Comparison of ENCODE assay signal across 17 cellular contexts in the genomic region with DNA sequence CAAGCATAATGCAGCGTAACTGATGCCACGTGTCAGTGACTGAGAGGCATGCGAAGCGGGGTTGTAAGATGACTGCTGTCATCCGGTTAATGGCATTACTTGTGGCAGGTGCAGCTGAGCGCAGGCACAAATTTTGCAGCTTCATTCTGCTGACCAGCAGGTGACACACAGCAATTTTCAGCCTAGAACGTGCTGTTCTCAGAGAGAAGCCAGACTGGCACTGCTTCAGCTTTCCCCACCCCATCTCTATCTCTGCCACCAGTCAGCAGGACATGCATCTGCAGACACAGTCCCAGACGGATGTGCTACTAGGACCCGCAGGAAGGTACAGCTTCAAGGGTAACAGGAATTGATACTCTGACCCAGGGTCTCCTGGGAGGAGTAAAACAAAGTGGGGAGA.
"Had no signal": no experiment of that assay in that cellular context is flagged by ENCODE, and none has a peak within 500 bp of the region (broad histone marks: within the 10 kb centered on the region; RNA-seq: fewer than 3 reads in every experiment).

No MANE protein-coding gene starts in this region.

- H3K27me3 ChIP-seq: breast epithelium, heart right ventricle, transverse colon had no signal

- H3K27ac ChIP-seq: breast epithelium, epithelial cell of prostate, heart right ventricle, transverse colon had no signal

- ATAC-seq: activated T-helper 17 cell treated with anti-CD3 and anti-CD28 coated beads, Interleukin-2, amount 50 U/mL, for 72 hours; left cardiac atrium; naive thymus-derived CD8-positive, alpha-beta T cell; right cardiac atrium; stimulated activated naive CD8-positive, alpha-beta T cell treated with anti-CD3 and anti-CD28 coated beads, Interleukin-15, Interleukin-2, amounts not matched to agents 100 U/mL and 50 U/mL, for 24 hours had no signal

- DNase-seq: activated naive CD4-positive, alpha-beta T cell treated with Interleukin-2 at 50 U/mL for 16 hours; activated T-cell treated with anti-CD3 and anti-CD28 coated beads for 4 hours; aorta; dermis blood vessel endothelial cell; heart right ventricle; left cardiac atrium; naive thymus-derived CD8-positive, alpha-beta T cell; right cardiac atrium; stimulated activated CD4-positive, alpha-beta T cell treated with anti-CD3 and anti-CD28 coated beads, Interleukin-4, amount 100 ng/mL, for 4 hours; stimulated activated CD8-positive, alpha-beta memory T cell treated with anti-CD3 and anti-CD28 coated beads, Interleukin-4, amount 100 ng/mL, for 48 hours; stimulated activated naive CD8-positive, alpha-beta T cell treated with anti-CD3 and anti-CD28 coated beads, Interleukin-15, Interleukin-2, amounts not matched to agents 100 U/mL and 50 U/mL, for 24 hours; transverse colon had no signal

- H3K9me3 ChIP-seq: breast epithelium, heart right ventricle, transverse colon had no signal

- H3K36me3 ChIP-seq: breast epithelium, transverse colon had no signal

- H3K4me2 ChIP-seq: smooth muscle cell had no signal

- H3K4me3 ChIP-seq: breast epithelium, heart right ventricle, lung, smooth muscle cell, transverse colon had no signal

- H3K4me1 ChIP-seq: breast epithelium, heart right ventricle, transverse colon had no signal
